23 cellular contexts compared by ENCODE assay signal in the genomic region with DNA sequence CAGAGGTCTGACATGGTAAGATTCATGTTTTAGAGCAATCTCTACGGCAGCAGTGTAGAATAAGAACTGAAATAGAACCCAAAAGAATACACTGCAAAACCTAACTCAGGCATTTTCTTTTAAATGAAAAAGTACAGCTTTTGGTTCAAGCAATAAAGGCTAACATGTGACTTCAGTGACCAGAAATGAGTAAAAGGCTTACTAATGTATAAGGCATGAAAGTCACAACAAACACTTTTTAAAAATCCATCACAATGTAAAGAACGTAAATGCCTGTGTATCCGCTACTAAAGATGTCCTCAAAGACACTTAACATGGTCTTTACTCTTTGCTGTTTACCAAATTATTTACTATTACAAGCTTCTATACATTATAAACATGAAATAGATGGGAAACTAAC.
"Had no signal": no experiment of that assay in that cellular context is flagged by ENCODE, and none has a peak within 500 bp of the region (broad histone marks: within the 10 kb centered on the region; RNA-seq: fewer than 3 reads in every experiment).

No MANE protein-coding gene starts in this region.

- H3K4me1 ChIP-seq: esophagus squamous epithelium, heart left ventricle, neural progenitor cell, pancreas, suprapubic skin, thyroid gland had no signal

- H3K27me3 Mint-ChIP-seq: natural killer cell treated with Interleukin-12 subunit alpha and Interleukin-12 subunit beta and Interleukin-15 and Interleukin-18, amount 100 ng/mL, for 72 hours; progenitor cell of endocrine pancreas; type B pancreatic cell had no signal

- DNase-seq: cerebellar nuclear complex; effector memory CD4-positive, alpha-beta T cell; esophagus squamous epithelium; heart left ventricle; hypothalamus; islet precursor cell; mammary epithelial cell; nucleus accumbens; pancreas; right cardiac atrium; stimulated activated CD4-positive, alpha-beta T cell treated with anti-CD3 and anti-CD28 coated beads, Interleukin-2, amount 100 ng/mL, for 48 hours; stimulated activated naive CD4-positive, alpha-beta T cell treated with Interleukin-2 at 50 U/mL for 16 hours; thyroid gland had no signal

- H3K9ac ChIP-seq: neural progenitor cell had no signal

- H3K9me3 ChIP-seq: esophagus squamous epithelium, heart left ventricle, pancreas, suprapubic skin, thyroid gland had no signal

- H3K27me3 ChIP-seq: esophagus squamous epithelium, heart left ventricle, neural progenitor cell, pancreas, suprapubic skin, thyroid gland had no signal

- H3K4me1 Mint-ChIP-seq: mesothelial cell of epicardium, neural progenitor cell had no signal

- H3K27ac ChIP-seq: coronary artery, epithelial cell of prostate, esophagus squamous epithelium, heart left ventricle, neural progenitor cell, pancreas, suprapubic skin, thyroid gland had no signal

- H3K9me3 Mint-ChIP-seq: mesothelial cell of epicardium; natural killer cell treated with Interleukin-12 subunit alpha and Interleukin-12 subunit beta and Interleukin-15 and Interleukin-18, amount 100 ng/mL, for 72 hours; neural progenitor cell; type B pancreatic cell had no signal

- ATAC-seq: heart left ventricle; left lobe of liver; natural killer cell treated with Interleukin-12 subunit alpha and Interleukin-12 subunit beta and Interleukin-15 and Interleukin-18, amount 100 ng/mL, for 72 hours; pancreas; right cardiac atrium had no signal

- H3K4me3 ChIP-seq: coronary artery, esophagus squamous epithelium, heart left ventricle, neural progenitor cell, pancreas, smooth muscle cell, suprapubic skin, thyroid gland had no signal

- H2AFZ ChIP-seq: neural progenitor cell had no signal

- H3K4me2 ChIP-seq: neural progenitor cell, smooth muscle cell had no signal

- H3K4me3 Mint-ChIP-seq: mesothelial cell of epicardium; natural killer cell treated with Interleukin-12 subunit alpha and Interleukin-12 subunit beta and Interleukin-15 and Interleukin-18, amount 100 ng/mL, for 72 hours; neural progenitor cell; type B pancreatic cell had no signal

- H3K27ac Mint-ChIP-seq: mesothelial cell of epicardium; natural killer cell treated with Interleukin-12 subunit alpha and Interleukin-12 subunit beta and Interleukin-15 and Interleukin-18, amount 100 ng/mL, for 72 hours; neural progenitor cell; progenitor cell of endocrine pancreas; type B pancreatic cell had no signal

- H3K36me3 ChIP-seq: neural progenitor cell had no signal
